Comparison of ENCODE assay signal across 1 cellular context in genomic region chr4:86155766-86156165, GRCh38.
TF ChIP-seq lines count a peak whose summit lies in the region.

No MANE protein-coding gene starts in this region.

TF ChIP-seq in GM23338, 12 proteins besides CTCF, POLR2A, EP300 and RAD21 (continued from another document):
- TF ChIP-seq ZNF462 (CRISPR knock-in tag; IDR thresholded peaks at IDR 0.05) = no peak
